Comparison of ENCODE assay signal across 8 cellular contexts in genomic region chr19:54463531-54464043, GRCh38. TPM values are rescaled to one million over a fixed set of nuclear protein-coding genes. Genes with fewer than 3 reads are reported as not detected.
A peak's percentile ranks its signal among the peaks of the same experiment; 100 is the strongest.
DNase-seq lines count a peak whose midpoint lies in the region; ATAC-seq and TF ChIP-seq lines count a peak whose summit lies in the region.

Gene LENG9 (minus strand): TSS chr19:54463778. CDS start chr19:54463526, 252 bp downstream.

- H3K4me1 Mint-ChIP-seq in activated CD4-positive, alpha-beta T cell treated with anti-CD3 and anti-CD28 coated beads, Interleukin-2, amount 10 ng/mL, durations not matched to agents 7 days and 5 days = peaks cover 38% of the 10 kb centered on the region

- H3K4me3 ChIP-seq in AG10803 (ENCODE audit: low read length) (peak within 1 kb of the TSS; percentile 65), coronary artery (peak within 1 kb of the TSS; percentile 90)

- POLR2A ChIA-PET in activated CD4-positive, alpha-beta T cell treated with anti-CD3 and anti-CD28 coated beads, Interleukin-2, amount 10 ng/mL, durations not matched to agents 7 days and 5 days (lab: Charles Lee) = interaction anchor here (0.7 to 1.5 kb wide), 2 partner anchors 15 to 135 kb away, joined by 3 to 12 read pairs; partner anchors contain the start of gene LENG8

- peak; percentile 97 for DNase-seq in AG10803 (ENCODE audit: low read depth)
- peak; percentile 62 to 76 for DNase-seq in NCI-H524 (lab: John Stamatoyannopoulos, UW)
- peak; percentile 98 for DNase-seq in activated CD4-positive, alpha-beta T cell treated with anti-CD3 and anti-CD28 coated beads, Interleukin-2, amount 10 ng/mL, durations not matched to agents 7 days and 5 days
- DNase-seq in coronary artery (ENCODE audit: low spot score) = peak; percentile 99
- peak; percentile 96 for DNase-seq in left kidney (ENCODE audit: low read depth, low spot score)
- DNase-seq in stimulated activated CD4-positive, alpha-beta T cell treated with anti-CD3 and anti-CD28 coated beads, Interleukin-1b, Interleukin-23, amount 100 ng/mL, for 48 hours = peak; percentile 99

- H3K9me3 Mint-ChIP-seq in activated CD4-positive, alpha-beta T cell treated with anti-CD3 and anti-CD28 coated beads, Interleukin-2, amount 10 ng/mL, durations not matched to agents 7 days and 5 days = no peaks in the 10 kb centered on the region

- CTCF ChIA-PET in activated CD4-positive, alpha-beta T cell treated with anti-CD3 and anti-CD28 coated beads, Interleukin-2, amount 10 ng/mL, durations not matched to agents 7 days and 5 days (lab: Charles Lee) = interaction anchor here (0.6 to 1.4 kb wide), 4 partner anchors 10 to 304 kb away, joined by 3 to 5 read pairs (median 4); partner anchors contain the start of gene LENG1

- H3K27ac Mint-ChIP-seq in activated CD4-positive, alpha-beta T cell treated with anti-CD3 and anti-CD28 coated beads, Interleukin-2, amount 10 ng/mL, durations not matched to agents 7 days and 5 days = peak within 1 kb of the TSS; percentile 89

- TF ChIP-seq CTCF in AG10803 (conservative IDR thresholded peaks at IDR 0.05; ENCODE audit: low read length) (no peak), coronary artery (IDR thresholded peaks at IDR 0.05) (no peak)

- TF ChIP-seq POLR2A in GM19099 (IDR thresholded peaks at IDR 0.05; ENCODE audit: extremely low read depth, insufficient read length, low read depth) = peak; percentile 79

- peak within 1 kb of the TSS; percentile 88 to 100 for H3K27ac ChIP-seq in coronary artery

- peaks cover 20% of the 10 kb centered on the region for H3K36me3 Mint-ChIP-seq in activated CD4-positive, alpha-beta T cell treated with anti-CD3 and anti-CD28 coated beads, Interleukin-2, amount 10 ng/mL, durations not matched to agents 7 days and 5 days (ENCODE audit: low read depth)

- peak within 1 kb of the TSS; percentile 79 for H3K4me3 Mint-ChIP-seq in activated CD4-positive, alpha-beta T cell treated with anti-CD3 and anti-CD28 coated beads, Interleukin-2, amount 10 ng/mL, durations not matched to agents 7 days and 5 days

- peak; percentile 65 for ATAC-seq in HG03354 (IDR thresholded peaks at IDR 0.05; ENCODE audit: poor library complexity, severe bottlenecking, unreplicated experiment)

- peaks cover 16% of the 10 kb centered on the region for H3K27me3 Mint-ChIP-seq in activated CD4-positive, alpha-beta T cell treated with anti-CD3 and anti-CD28 coated beads, Interleukin-2, amount 10 ng/mL, durations not matched to agents 7 days and 5 days

RNA-seq across cellular contexts. Expression of gene LENG9, which starts in this region (rescaled TPM):
- total RNA-seq in activated CD4-positive, alpha-beta T cell treated with anti-CD3 and anti-CD28 coated beads, Interleukin-2, amount 10 ng/mL, durations not matched to agents 7 days and 5 days = 1 to 10 TPM; 3.8 to 5.4 TPM

Comparison
In these comparisons a context has a peak if more than half of its experiments do, and no peak if none do; other contexts are left out.
1. Peak in every context shown above with its lines: DNase-seq, ATAC-seq, H3K4me3 ChIP-seq and H3K27ac ChIP-seq.